6 cellular contexts compared by ENCODE assay signal in the genomic region with DNA sequence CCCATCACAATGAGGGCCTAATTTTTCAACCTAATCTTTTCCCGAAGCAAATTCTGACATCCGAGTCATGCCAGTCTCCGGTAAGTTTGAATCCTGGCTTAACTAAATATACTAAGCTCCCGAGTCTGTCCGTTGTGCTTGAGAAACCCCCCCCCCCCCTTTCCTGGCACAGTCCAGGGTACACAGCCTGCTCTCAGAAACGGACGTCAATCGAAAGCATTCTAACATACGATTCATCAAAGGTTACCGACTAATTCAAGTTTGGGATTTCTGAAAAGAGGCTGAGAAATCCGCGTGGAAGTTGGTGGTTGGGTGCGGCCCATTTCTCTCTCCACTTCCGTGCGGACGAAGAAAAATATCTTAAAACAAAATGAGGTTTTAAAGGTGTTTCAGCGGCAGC. TPM values are rescaled to one million over a fixed set of nuclear protein-coding genes. Genes with fewer than 3 reads are reported as not detected.
DNase-seq lines count a peak whose midpoint lies in the region; ATAC-seq and TF ChIP-seq lines count a peak whose summit lies in the region.

No MANE protein-coding gene starts in this region.

- peak overlapping the region; percentile 85 to 97 (median 93) for H3K27ac Mint-ChIP-seq in naive thymus-derived CD4-positive, alpha-beta T cell

- H3K27me3 Mint-ChIP-seq in naive thymus-derived CD4-positive, alpha-beta T cell = peaks cover 0 to 9% (median 2%) of the 10 kb centered on the region in 5 donors

- POLR2A ChIA-PET in naive thymus-derived CD4-positive, alpha-beta T cell (lab: Charles Lee) = interaction anchor here (0.8 to 2.5 kb wide), 6 partner anchors 42 to 1830 kb away, joined by 3 to 23 read pairs (median 3); partner anchors contain the start of genes NAAA and NUP54

- no peak for TF ChIP-seq CTCF in astrocyte of the cerebellum (IDR thresholded peaks at IDR 0.05; ENCODE audit: low read depth, low read length, missing control alignments)

- peak overlapping the region; percentile 87 to 98 (median 96) for H3K4me3 Mint-ChIP-seq in naive thymus-derived CD4-positive, alpha-beta T cell

- peaks cover 7 to 17% (median 12%) of the 10 kb centered on the region in 5 donors for H3K36me3 Mint-ChIP-seq in naive thymus-derived CD4-positive, alpha-beta T cell

- peaks cover 0 to 7% (median 0%) of the 10 kb centered on the region in 3 experiments for H3K36me3 ChIP-seq in naive thymus-derived CD4-positive, alpha-beta T cell (ENCODE audit: control insufficient read depth in 2 of 3, insufficient read depth in 3 of 3, low read length in 3 of 3)

- H3K9me3 Mint-ChIP-seq in naive thymus-derived CD4-positive, alpha-beta T cell = peaks cover 0 to 2% (median 0%) of the 10 kb centered on the region in 11 donors

- ATAC-seq in GM19395 (IDR thresholded peaks at IDR 0.05; ENCODE audit: unreplicated experiment) = peak; percentile 13
- ATAC-seq in naive thymus-derived CD4-positive, alpha-beta T cell = no peak

- H3K4me1 Mint-ChIP-seq in naive thymus-derived CD4-positive, alpha-beta T cell = peaks cover 24 to 38% (median 30%) of the 10 kb centered on the region in 7 donors

- no peaks in the 10 kb centered on the region for H3K9me3 ChIP-seq in naive thymus-derived CD4-positive, alpha-beta T cell (ENCODE audit: control insufficient read depth in 2 of 3, low read length in 3 of 3)

- peak overlapping the region; percentile 81 for H3K4me3 ChIP-seq in astrocyte of the cerebellum (ENCODE audit: low read depth, low read length)
- H3K4me3 ChIP-seq in naive thymus-derived CD4-positive, alpha-beta T cell (ENCODE audit: low read length) = peak overlapping the region; percentile 86

- intact Hi-C loops in naive thymus-derived CD4-positive, alpha-beta T cell (cut with micrococcal nuclease) = loop anchor here (1.0 to 10.0 kb wide), 9 partner anchors 50 to 1167 kb away; partner anchors contain the start of genes NUP54 (in 2 of the 2), SCARB2 (in 2 of the 2), CCNG2 (in 1 of the 2) and SEPTIN11 (in 1 of the 2)

- H3K27ac ChIP-seq in naive thymus-derived CD4-positive, alpha-beta T cell (ENCODE audit: low read depth, low read length) = peak overlapping the region; percentile 86

- H3K4me1 ChIP-seq in naive thymus-derived CD4-positive, alpha-beta T cell (ENCODE audit: control insufficient read depth in 2 of 2, insufficient read depth in 2 of 2, low read length in 2 of 2) = peaks cover 13 to 39% of the 10 kb centered on the region in 2 donors

- no peaks in the 10 kb centered on the region for H3K27me3 ChIP-seq in naive thymus-derived CD4-positive, alpha-beta T cell (ENCODE audit: control insufficient read depth in 2 of 2, insufficient read depth in 2 of 2, low read length in 2 of 2)

- CTCF ChIA-PET in naive thymus-derived CD4-positive, alpha-beta T cell (lab: Charles Lee) = no interaction called here

- in situ Hi-C loops in astrocyte of the cerebellum (cut with HindIII; ENCODE audit: low sequenced_read_pairs) = loop anchor here (5.0 kb wide), 1 partner anchor 92 kb away; no protein-coding TSS in a partner anchor

- no peak for DNase-seq in astrocyte of the cerebellum (ENCODE audit: low read depth)
- peak in 3 of 9 donors; percentile 2 to 6 (median 2) for DNase-seq in naive thymus-derived CD4-positive, alpha-beta T cell
- no peak for DNase-seq in NCI-H526 treated with DMSO at 0.1 percent for 48 hours (lab: John Stamatoyannopoulos, UW)
- no peak for DNase-seq in stimulated activated CD4-positive, alpha-beta T cell treated with anti-CD3 and anti-CD28 coated beads, Interleukin-1b, Interleukin-23, amount 100 ng/mL, for 48 hours
- DNase-seq in NCI-H446 (lab: John Stamatoyannopoulos, UW) = no peak

RNA-seq across cellular contexts. Expression of gene SDAD1, which starts 0.6 kb away (rescaled TPM):
- 10 to 100 TPM; 32.6 to 65.1 (median 52.9) TPM for total RNA-seq in naive thymus-derived CD4-positive, alpha-beta T cell
- polyA plus RNA-seq in naive thymus-derived CD4-positive, alpha-beta T cell = 100 to 1,000 TPM in 1 of 2 donors, 10 to 100 TPM in 1; 96.6 to 118 TPM

RNA-seq across cellular contexts. Expression of gene CXCL9, which starts 17.2 kb away (rescaled TPM):
- total RNA-seq in naive thymus-derived CD4-positive, alpha-beta T cell = not detected
- not detected for polyA plus RNA-seq in naive thymus-derived CD4-positive, alpha-beta T cell

RNA-seq across cellular contexts. Expression of gene CXCL10, which starts 33.2 kb away (rescaled TPM):
- 1 to 10 TPM in 1 of 5 experiments, under 1 TPM in 1, not detected in 3; 0.32 to 2.3 TPM for total RNA-seq in naive thymus-derived CD4-positive, alpha-beta T cell
- polyA plus RNA-seq in naive thymus-derived CD4-positive, alpha-beta T cell = not detected

RNA-seq across cellular contexts. Expression of gene CXCL11, which starts 45.7 kb away (rescaled TPM):
- total RNA-seq in naive thymus-derived CD4-positive, alpha-beta T cell = not detected
- not detected for polyA plus RNA-seq in naive thymus-derived CD4-positive, alpha-beta T cell

RNA-seq across cellular contexts. Expression of gene NAAA, which starts 49.3 kb away (rescaled TPM):
- total RNA-seq in naive thymus-derived CD4-positive, alpha-beta T cell = 100 to 1,000 TPM in 1 of 5 experiments, 10 to 100 TPM in 4; 36.9 to 103 (median 80.3) TPM
- 10 to 100 TPM; 69.5 to 94.3 TPM for polyA plus RNA-seq in naive thymus-derived CD4-positive, alpha-beta T cell
